8 cellular contexts compared by ENCODE assay signal in genomic region chr12:32679091-32679909, GRCh38.
DNase-seq lines count a peak whose midpoint lies in the region; ATAC-seq and TF ChIP-seq lines count a peak whose summit lies in the region.

DNM1L (plus strand) TSS chr12:32679301; CDS start chr12:32679364, 63 bp downstream.

- ATAC-seq in GM19035 (IDR thresholded peaks at IDR 0.05; ENCODE audit: unreplicated experiment) (peak; percentile 95), HG03354 (IDR thresholded peaks at IDR 0.05; ENCODE audit: poor library complexity, severe bottlenecking, unreplicated experiment) (peak; percentile 97)
- peak; percentile 99 for ATAC-seq in activated CD4-positive, CD25-positive, alpha-beta regulatory T cell treated with anti-CD3 and anti-CD28 coated beads, Interleukin-2, amount 50 U/mL, for 24 hours

- DNase-seq in AG09319 (ENCODE audit: extremely low read depth, low read depth) (peak; percentile 87), NCI-H446 treated with DMSO at 0.1 percent for 48 hours (lab: John Stamatoyannopoulos, UW) (peak; percentile 91), cerebellar cortex (ENCODE audit: low spot score) (peak; percentile 97), islet precursor cell (peak; percentile 100)
- peak; percentile 82 to 86 (median 86) for DNase-seq in stimulated activated CD4-positive, alpha-beta T cell treated with anti-CD3 and anti-CD28 coated beads, Interleukin-12 subunit alpha, Interleukin-12 subunit beta, amount 100 ng/mL, for 48 hours (ENCODE audit: low read depth in 2 of 3, low spot score in 1 of 3)

- TF ChIP-seq CTCF in AG09319 (IDR thresholded peaks at IDR 0.05; ENCODE audit: low read depth, low read length): no peak; the same call in 1 of the 2 replicates

Comparison
In these comparisons a context has a peak if more than half of its experiments do, and no peak if none do; other contexts are left out.
1. Peak in every context shown above with its lines: DNase-seq and ATAC-seq.